ENCODE assay signal across 18 cellular contexts in genomic region chr2:7722212-7722910, GRCh38.
DNase-seq lines count a peak whose midpoint lies in the region; ATAC-seq and TF ChIP-seq lines count a peak whose summit lies in the region.
"Had no signal": no experiment of that assay in that cellular context is flagged by ENCODE, and none has a peak within 500 bp of the region (broad histone marks: within the 10 kb centered on the region; RNA-seq: fewer than 3 reads in every experiment).

No MANE protein-coding gene starts in this region.

- peak; percentile 71 for ATAC-seq in GM21381 (IDR thresholded peaks at IDR 0.05; ENCODE audit: unreplicated experiment)
- peak; percentile 53 for ATAC-seq in HG03175 (IDR thresholded peaks at IDR 0.05; ENCODE audit: unreplicated experiment)
- ATAC-seq in activated CD8-positive, alpha-beta T cell treated with anti-CD3 and anti-CD28 coated beads, Interleukin-2, amount 10 ng/mL, durations not matched to agents 7 days and 5 days, result no peak
- ATAC-seq: SK-N-SH treated with all-trans-retinoic acid at 6 μM for 48 hours had no signal

- no peak overlapping the region for H3K4me3 Mint-ChIP-seq in activated CD8-positive, alpha-beta T cell treated with anti-CD3 and anti-CD28 coated beads, Interleukin-2, amount 10 ng/mL, durations not matched to agents 7 days and 5 days
- H3K4me3 Mint-ChIP-seq: activated CD4-positive, alpha-beta T cell treated with anti-CD3 and anti-CD28 coated beads, Interleukin-2, amount 10 ng/mL, durations not matched to agents 24 days and 14 days had no signal

- no peak for TF ChIP-seq CTCF in GM12864 (IDR thresholded peaks at IDR 0.05; ENCODE audit: low read depth, low read length, missing control alignments)

- H3K9me3 Mint-ChIP-seq in activated CD8-positive, alpha-beta T cell treated with anti-CD3 and anti-CD28 coated beads, Interleukin-2, amount 10 ng/mL, durations not matched to agents 7 days and 5 days (ENCODE audit: insufficient read depth), result no peaks in the 10 kb centered on the region

- peaks cover 48% of the 10 kb centered on the region for H3K4me1 Mint-ChIP-seq in activated CD8-positive, alpha-beta T cell treated with anti-CD3 and anti-CD28 coated beads, Interleukin-2, amount 10 ng/mL, durations not matched to agents 7 days and 5 days (ENCODE audit: low read depth)

- CTCF ChIA-PET in activated CD8-positive, alpha-beta T cell treated with anti-CD3 and anti-CD28 coated beads, Interleukin-2, amount 10 ng/mL, durations not matched to agents 7 days and 5 days (lab: Charles Lee), result interaction anchor here (1.0 to 1.9 kb wide), 4 partner anchors 50 to 296 kb away, joined by 3 to 5 read pairs (median 4); no protein-coding TSS in a partner anchor

- POLR2A ChIA-PET in activated CD8-positive, alpha-beta T cell treated with anti-CD3 and anti-CD28 coated beads, Interleukin-2, amount 10 ng/mL, durations not matched to agents 7 days and 5 days (lab: Charles Lee), result interaction anchor here (0.7 to 0.9 kb wide), 2 partner anchors 9 to 50 kb away, joined by 3 read pairs; no protein-coding TSS in a partner anchor

- peak; percentile 16 for DNase-seq in GM12864 (ENCODE audit: low read depth)
- no peak for DNase-seq in activated CD8-positive, alpha-beta T cell treated with anti-CD3 and anti-CD28 coated beads, Interleukin-2, amount 10 ng/mL, durations not matched to agents 7 days and 5 days
- no peak for DNase-seq in ureter (ENCODE audit: low spot score)
- DNase-seq in D341Med (ENCODE audit: low spot score), result no peak
- DNase-seq in NAMALWA (ENCODE audit: low spot score), result no peak
- DNase-seq in amygdala (lab: John Stamatoyannopoulos, UW), result no peak
- DNase-seq: activated CD4-positive, alpha-beta T cell treated with anti-CD3 and anti-CD28 coated beads, Interleukin-2, amount 10 ng/mL, durations not matched to agents 24 days and 14 days; adrenal gland; Caco-2; esophagus squamous epithelium; NCI-H1436 treated with DMSO at 0.1 percent for 48 hours; ovary; stimulated activated CD4-positive, alpha-beta T cell treated with anti-CD3 and anti-CD28 coated beads, Interleukin-2, amount 100 ng/mL, for 24 hours; substantia nigra had no signal

- peak overlapping the region; percentile 54 for H3K27ac Mint-ChIP-seq in activated CD8-positive, alpha-beta T cell treated with anti-CD3 and anti-CD28 coated beads, Interleukin-2, amount 10 ng/mL, durations not matched to agents 7 days and 5 days
- H3K27ac Mint-ChIP-seq: activated CD4-positive, alpha-beta T cell treated with anti-CD3 and anti-CD28 coated beads, Interleukin-2, amount 10 ng/mL, durations not matched to agents 24 days and 14 days had no signal

- no peak overlapping the region for H3K4me3 ChIP-seq in GM12864 (ENCODE audit: low read depth, low read length)
- H3K4me3 ChIP-seq: adrenal gland, cardiac muscle cell, esophagus squamous epithelium, ovary had no signal

- no peaks in the 10 kb centered on the region for H3K27me3 Mint-ChIP-seq in activated CD8-positive, alpha-beta T cell treated with anti-CD3 and anti-CD28 coated beads, Interleukin-2, amount 10 ng/mL, durations not matched to agents 7 days and 5 days (ENCODE audit: low read depth)
- H3K27me3 Mint-ChIP-seq: activated CD4-positive, alpha-beta T cell treated with anti-CD3 and anti-CD28 coated beads, Interleukin-2, amount 10 ng/mL, durations not matched to agents 24 days and 14 days had no signal

- peaks cover 39% of the 10 kb centered on the region for H3K36me3 Mint-ChIP-seq in activated CD8-positive, alpha-beta T cell treated with anti-CD3 and anti-CD28 coated beads, Interleukin-2, amount 10 ng/mL, durations not matched to agents 7 days and 5 days (ENCODE audit: low read depth)
